8 cellular contexts compared by ENCODE assay signal in the genomic region with DNA sequence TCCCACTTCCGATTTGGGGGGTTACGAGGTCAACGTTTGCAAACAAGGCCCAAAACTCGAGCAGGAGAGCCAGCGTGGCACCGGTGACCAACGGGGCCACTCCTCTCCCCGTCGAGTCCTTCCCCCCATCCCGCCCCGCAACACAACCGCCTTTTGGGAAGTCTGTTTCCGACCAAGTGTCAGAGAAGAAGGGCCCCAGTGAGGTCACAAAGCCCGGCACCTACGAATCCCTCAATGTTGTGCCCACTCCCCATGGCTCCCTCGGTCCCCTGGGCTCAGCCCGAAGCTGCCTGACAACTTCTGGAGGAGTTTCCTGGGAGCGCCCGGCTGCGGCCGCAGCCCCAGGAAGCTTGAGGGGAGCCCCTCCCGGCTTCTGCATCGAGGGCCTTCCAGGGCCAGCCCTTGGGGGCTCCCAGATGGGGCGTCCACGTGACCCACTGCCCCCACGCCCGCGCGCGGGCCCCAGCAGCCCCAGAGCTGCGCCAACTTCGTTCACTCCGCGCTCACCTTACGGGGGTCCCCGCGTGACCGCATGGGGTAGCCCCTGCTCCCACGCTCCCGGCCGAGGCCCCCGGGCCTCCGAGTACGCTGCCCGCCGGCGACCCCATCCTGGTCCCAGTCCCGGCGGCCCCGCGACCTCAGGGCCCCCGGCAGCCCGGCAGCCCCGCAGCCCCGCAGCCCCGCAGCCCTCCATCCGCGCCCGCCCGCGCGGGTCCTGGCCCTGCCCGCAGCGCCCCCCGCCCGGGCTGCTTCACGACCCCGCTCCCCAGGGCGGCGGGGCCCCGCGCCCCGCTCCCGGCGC. TPM values are rescaled to one million over a fixed set of nuclear protein-coding genes. Genes with fewer than 3 reads are reported as not detected.
A peak's percentile ranks its signal among the peaks of the same experiment; 100 is the strongest.
DNase-seq lines count a peak whose midpoint lies in the region; ATAC-seq, FAIRE-seq and TF ChIP-seq lines count a peak whose summit lies in the region.

No MANE protein-coding gene starts in this region.

- peak overlapping the region; percentile 59 to 97 for H3K9ac ChIP-seq in K562 (ENCODE audit: insufficient read depth in 1 of 2, low read depth in 2 of 2, low read length in 2 of 2)

- CTCF ChIA-PET in CD4-positive, alpha-beta T cell (lab: Charles Lee) = interaction anchor here (0.5 kb wide), 1 partner anchor 484 kb away, joined by 3 read pairs; no protein-coding TSS in a partner anchor
- CTCF ChIA-PET in K562 (lab: Yijun Ruan, JAX; ENCODE audit: low intra/inter-chr PET ratio) = interaction anchor here (0.6 to 1.6 kb wide), 5 partner anchors 75 to 535 kb away, joined by 3 to 7 read pairs (median 3); a partner anchor contains a TSS

- H3K79me2 ChIP-seq in K562 (ENCODE audit: control insufficient read depth, insufficient read depth, low read length) = peaks cover 27% of the 10 kb centered on the region

- no peak for TF ChIP-seq RAD21 in K562 (CRISPR knock-in tag; conservative IDR thresholded peaks at IDR 0.05 in 1 of 2, IDR thresholded peaks at IDR 0.05 in 1 of 2)

- H3K4me1 Mint-ChIP-seq in CD4-positive, alpha-beta T cell (ENCODE audit: low read depth) = peaks cover 32% of the 10 kb centered on the region
- H3K4me1 Mint-ChIP-seq in stimulated activated effector memory CD8-positive, alpha-beta T cell treated with anti-CD3 and anti-CD28 coated beads, Interleukin-12 subunit alpha, Interleukin-12 subunit beta, amount 100 ng/mL, for 72 hours = peaks cover 20% of the 10 kb centered on the region

- no peak for FAIRE-seq in K562 (lab: Jason Lieb, UNC)

- DNase-seq in CD4-positive, alpha-beta T cell = peak in 1 of 10 experiments; percentile 43
- DNase-seq in M059J (ENCODE audit: low read depth) = peak; percentile 30
- DNase-seq in K562 (ENCODE audit: extremely low read depth in 1 of 4, low spot score in 3 of 4) = peak in 3 of 4 experiments; percentile 24 to 73 (median 66)
- peak; percentile 75 for DNase-seq in islet precursor cell
- DNase-seq in stimulated activated effector memory CD8-positive, alpha-beta T cell treated with anti-CD3 and anti-CD28 coated beads, Interleukin-12 subunit alpha, Interleukin-12 subunit beta, amount 100 ng/mL, for 72 hours (ENCODE audit: low spot score in 2 of 2) = peak in 1 of 2 donors; percentile 71
- DNase-seq in activated gamma-delta T cell treated with Interleukin-2 at 50 U/mL for 16 hours = no peak
- DNase-seq in NCI-H446 treated with DMSO at 0.1 percent for 48 hours (lab: John Stamatoyannopoulos, UW) = no peak

- H3K4me3 ChIP-seq in K562 = peak overlapping the region; percentile 63

- no peaks in the 10 kb centered on the region for H3K27me3 ChIP-seq in CD4-positive, alpha-beta T cell (ENCODE audit: control insufficient read depth, insufficient read depth, low read length)
- H3K27me3 ChIP-seq in K562 (ENCODE audit: control insufficient read depth in 2 of 2, insufficient read depth in 2 of 2, low read length in 2 of 2) = no peaks in the 10 kb centered on the region

- in situ Hi-C loops in K562 (cut with MboI) = no loop called here

- no peak for ATAC-seq in CD4-positive, alpha-beta T cell (ENCODE audit: poor library complexity)
- peak; percentile 8 for ATAC-seq in GM19438 (IDR thresholded peaks at IDR 0.05; ENCODE audit: low read depth, unreplicated experiment)
- peak; percentile 8 for ATAC-seq in K562
- peak; percentile 26 for ATAC-seq in stimulated activated effector memory CD8-positive, alpha-beta T cell treated with anti-CD3 and anti-CD28 coated beads, Interleukin-12 subunit alpha, Interleukin-12 subunit beta, amount 100 ng/mL, for 72 hours

- POLR2A ChIA-PET in CD4-positive, alpha-beta T cell (lab: Charles Lee) = interaction anchor here (1.5 to 1.9 kb wide), 3 partner anchors 38 to 95 kb away, joined by 4 to 7 read pairs (median 7); a partner anchor contains a TSS
- POLR2A ChIA-PET in K562 (lab: Yijun Ruan, JAX) = interaction anchor here (0.6 to 1.2 kb wide), 4 partner anchors 23 to 121 kb away, joined by 3 to 9 read pairs (median 4); a partner anchor contains a TSS

- peak overlapping the region; percentile 92 for H3K4me3 Mint-ChIP-seq in CD4-positive, alpha-beta T cell
- H3K4me3 Mint-ChIP-seq in stimulated activated effector memory CD8-positive, alpha-beta T cell treated with anti-CD3 and anti-CD28 coated beads, Interleukin-12 subunit alpha, Interleukin-12 subunit beta, amount 100 ng/mL, for 72 hours = peak overlapping the region; percentile 75

- no TSS peak for BruUV-seq in K562 (replicated peaks; lab: Mats Ljungman, UMichigan)

- H3K27ac Mint-ChIP-seq in CD4-positive, alpha-beta T cell = peak overlapping the region; percentile 53
- peak overlapping the region; percentile 70 for H3K27ac Mint-ChIP-seq in stimulated activated effector memory CD8-positive, alpha-beta T cell treated with anti-CD3 and anti-CD28 coated beads, Interleukin-12 subunit alpha, Interleukin-12 subunit beta, amount 100 ng/mL, for 72 hours

- H3K9me3 Mint-ChIP-seq in CD4-positive, alpha-beta T cell = no peaks in the 10 kb centered on the region
- no peaks in the 10 kb centered on the region for H3K9me3 Mint-ChIP-seq in stimulated activated effector memory CD8-positive, alpha-beta T cell treated with anti-CD3 and anti-CD28 coated beads, Interleukin-12 subunit alpha, Interleukin-12 subunit beta, amount 100 ng/mL, for 72 hours

- H3K36me3 Mint-ChIP-seq in CD4-positive, alpha-beta T cell (ENCODE audit: low read depth) = no peaks in the 10 kb centered on the region
- H3K36me3 Mint-ChIP-seq in stimulated activated effector memory CD8-positive, alpha-beta T cell treated with anti-CD3 and anti-CD28 coated beads, Interleukin-12 subunit alpha, Interleukin-12 subunit beta, amount 100 ng/mL, for 72 hours = no peaks in the 10 kb centered on the region

- H3K4me1 ChIP-seq in K562 (replicated peaks in 1 of 2; ENCODE audit: control insufficient read depth in 2 of 2, insufficient read depth in 2 of 2, low read length in 2 of 2) = peaks cover 6 to 44% of the 10 kb centered on the region in 2 experiments; a peak in 2 of 5 replicates

- H3K36me3 ChIP-seq in K562 (ENCODE audit: control insufficient read depth, insufficient read depth, low read length) = peaks cover 14% of the 10 kb centered on the region; the same call in 1 of the 3 replicates

- H3K4me2 ChIP-seq in K562 (ENCODE audit: insufficient read depth, low read length) = peak overlapping the region; percentile 55

- no peak for TF ChIP-seq EP300 in K562 (IDR thresholded peaks at IDR 0.05; ENCODE audit: low read length)

- WGBS in K562 (ENCODE audit: insufficient coverage, low coverage, missing lambda C conversion rate) = 5% methylated on average over 43 of the region's 75 CpGs

- no peaks in the 10 kb centered on the region for H4K20me1 ChIP-seq in K562 (replicated peaks; ENCODE audit: control insufficient read depth, insufficient read depth, low read length)

- no peaks in the 10 kb centered on the region for H3K27me3 Mint-ChIP-seq in CD4-positive, alpha-beta T cell

- no peak overlapping the region for H3K27ac ChIP-seq in CD4-positive, alpha-beta T cell (ENCODE audit: low read depth, low read length)
- peak overlapping the region; percentile 45; the same call in 2 of the 3 replicates for H3K27ac ChIP-seq in K562 (ENCODE audit: extremely low read depth, low read depth, low read length)

- no peaks in the 10 kb centered on the region for H3K9me1 ChIP-seq in K562 (ENCODE audit: control insufficient read depth, insufficient read depth, low read length)

- TF ChIP-seq POLR2A in K562 (conservative IDR thresholded peaks at IDR 0.05) = no peak

- no peak for TF ChIP-seq CTCF in CD4-positive, alpha-beta T cell (IDR thresholded peaks at IDR 0.05)
- TF ChIP-seq CTCF in K562 (IDR thresholded peaks at IDR 0.05 in 2 of 3, conservative IDR thresholded peaks at IDR 0.05 in 1 of 3; ENCODE audit: insufficient read depth in 2 of 3, low read depth in 1 of 3, low read length in 3 of 3) = 0 out of 6 replicates have a peak, but pooled peaks of 2 of the 3 experiments have one; percentile 1 to 5

- intact Hi-C loops in CD4-positive, alpha-beta T cell (cut with DNase I, micrococcal nuclease) = loop anchor here (1.0 kb wide), 3 partner anchors 95 to 348 kb away; no protein-coding TSS in a partner anchor
- intact Hi-C loops in K562 (cut with micrococcal nuclease) = loop anchor here (2.0 kb wide), 1 partner anchor 332 kb away; a partner anchor contains a TSS

- no peaks in the 10 kb centered on the region for H3K9me3 ChIP-seq in CD4-positive, alpha-beta T cell (ENCODE audit: control insufficient read depth, low read length)
- H3K9me3 ChIP-seq in K562 (replicated peaks; ENCODE audit: control insufficient read depth, insufficient read depth, low read depth, low read length) = no peaks in the 10 kb centered on the region

- H2AFZ ChIP-seq in K562 (ENCODE audit: low read depth, low read length) = peak overlapping the region; percentile 82

RNA-seq across cellular contexts. Expression of a gene that starts 1.1 kb away (rescaled TPM):
- 1 to 10 TPM; 2.9 to 3.5 TPM for total RNA-seq in CD4-positive, alpha-beta T cell
- total RNA-seq in M059J (2014; rRNA removed; shearing (Covaris generic)) = 224 and 249 TPM in 2 replicates
- 10.7 and 13.8 TPM in 2 replicates for total RNA-seq in K562 (2011; cell fraction: chromatin; rRNA removed; ENCODE audit: low replicate concordance)
- total RNA-seq in K562 (2011; cell fraction: nucleolus; rRNA removed) = 6.8 and 7.7 TPM in 2 replicates
- 12.2 and 23.9 TPM in 2 replicates for total RNA-seq in K562 (2011; cell fraction: nucleoplasm; rRNA removed)
- total RNA-seq in K562 (2014; rRNA removed) = 48.8 and 76.0 TPM in 2 replicates
- 74.3 and 75.5 TPM in 2 replicates for total RNA-seq in K562 (2014; rRNA removed; fragmentation: Illumina TruSeq; extraction: Trizol)
- 53.4 and 56.5 TPM in 2 replicates for total RNA-seq in K562 (2015; rRNA removed; fragmentation: Illumina TruSeq; extraction: Trizol)
- 57.9 and 64.7 TPM in 2 replicates for total RNA-seq in K562 (2021)
- 75.3 and 130 TPM in 2 replicates for polyA plus RNA-seq in K562 (2011; rRNA removed)
- polyA plus RNA-seq in K562 (2011; cell fraction: cytosol; rRNA removed) = 33.0 and 59.0 TPM in 2 replicates
- polyA plus RNA-seq in K562 (2011; cell fraction: nucleus; rRNA removed) = 16.3 and 26.6 TPM in 2 replicates
- 37.3 and 64.5 TPM in 2 replicates for polyA plus RNA-seq in K562 (2012)
- 86.2 and 99.9 TPM in 2 replicates for polyA plus RNA-seq in K562 (2014; fragmentation: Illumina TruSeq; extraction: Trizol)
- 10 to 100 TPM; 26.0 to 28.2 TPM for polyA plus RNA-seq in K562 (2014; fragmentation: Nextera tagmentation; extraction: Ambion mirVana)
- polyA plus RNA-seq in K562 (2014; rRNA removed) = 59.2 and 83.0 TPM in 2 replicates
- 33.6 and 45.3 TPM in 2 replicates for polyA minus RNA-seq in K562 (2011; rRNA and poly(A)+ RNA removed)
- polyA minus RNA-seq in K562 (2011; cell fraction: cytosol; rRNA and poly(A)+ RNA removed) = 13.5 and 23.6 TPM in 2 replicates
- 5.1 and 7.8 TPM in 2 replicates for polyA minus RNA-seq in K562 (2011; cell fraction: nucleus; rRNA and poly(A)+ RNA removed)

RNA-seq across cellular contexts. Expression of a gene that starts 37.3 kb away (rescaled TPM):
- total RNA-seq in CD4-positive, alpha-beta T cell = 10 to 100 TPM; 43.2 to 44.5 TPM
- 25.5 and 32.1 TPM in 2 replicates for total RNA-seq in M059J (2014; rRNA removed; shearing (Covaris generic))
- total RNA-seq in K562 (2011; cell fraction: chromatin; rRNA removed; ENCODE audit: low replicate concordance) = 43.4 and 69.0 TPM in 2 replicates
- 60.1 and 65.2 TPM in 2 replicates for total RNA-seq in K562 (2011; cell fraction: nucleolus; rRNA removed)
- total RNA-seq in K562 (2011; cell fraction: nucleoplasm; rRNA removed) = 57.9 and 58.3 TPM in 2 replicates
- total RNA-seq in K562 (2014; rRNA removed) (23.4 and 26.4 TPM in 2 replicates), K562 (2014; rRNA removed; fragmentation: Illumina TruSeq; extraction: Trizol) (32.5 and 34.7 TPM in 2 replicates), K562 (2015; rRNA removed; fragmentation: Illumina TruSeq; extraction: Trizol) (45.5 and 50.9 TPM in 2 replicates), K562 (2021) (23.1 and 24.0 TPM in 2 replicates)
- polyA plus RNA-seq in K562 (2011; rRNA removed) (15.2 and 16.7 TPM in 2 replicates), K562 (2014; fragmentation: Illumina TruSeq; extraction: Trizol) (33.3 and 37.1 TPM in 2 replicates), K562 (2014; fragmentation: Nextera tagmentation; extraction: Ambion mirVana) (10 to 100 TPM; 52.6 to 55.6 TPM), K562 (2014; rRNA removed) (29.6 and 32.3 TPM in 2 replicates)
- 23.7 and 26.5 TPM in 2 replicates for polyA plus RNA-seq in K562 (2011; cell fraction: cytosol; rRNA removed)
- polyA plus RNA-seq in K562 (2011; cell fraction: nucleus; rRNA removed) = 7.3 and 10.9 TPM in 2 replicates
- 19.2 and 25.8 TPM in 2 replicates for polyA plus RNA-seq in K562 (2012)
- polyA minus RNA-seq in K562 (2011; rRNA and poly(A)+ RNA removed) = 18.5 and 22.0 TPM in 2 replicates
- polyA minus RNA-seq in K562 (2011; cell fraction: cytosol; rRNA and poly(A)+ RNA removed) = 15.7 and 18.5 TPM in 2 replicates
- 16.8 and 24.9 TPM in 2 replicates for polyA minus RNA-seq in K562 (2011; cell fraction: nucleus; rRNA and poly(A)+ RNA removed)

RNA-seq across cellular contexts. Expression of a gene that starts 37.6 kb away (rescaled TPM):
- total RNA-seq in CD4-positive, alpha-beta T cell = 10 to 100 TPM; 80.9 to 84.5 TPM
- total RNA-seq in M059J (2014; rRNA removed; shearing (Covaris generic)) = 52.7 and 80.0 TPM in 2 replicates
- 95.6 and 362 TPM in 2 replicates for total RNA-seq in K562 (2011; cell fraction: chromatin; rRNA removed; ENCODE audit: low replicate concordance)
- total RNA-seq in K562 (2011; cell fraction: nucleolus; rRNA removed) = 57.4 and 73.7 TPM in 2 replicates
- total RNA-seq in K562 (2011; cell fraction: nucleoplasm; rRNA removed) = 121 and 152 TPM in 2 replicates
- total RNA-seq in K562 (2014; rRNA removed) (59.3 and 63.6 TPM in 2 replicates), K562 (2014; rRNA removed; fragmentation: Illumina TruSeq; extraction: Trizol) (78.6 and 87.5 TPM in 2 replicates), K562 (2015; rRNA removed; fragmentation: Illumina TruSeq; extraction: Trizol) (97.0 and 103 TPM in 2 replicates), K562 (2021) (54.5 and 60.0 TPM in 2 replicates)
- polyA plus RNA-seq in K562 (2011; rRNA removed) (53.2 and 61.1 TPM in 2 replicates), K562 (2014; fragmentation: Illumina TruSeq; extraction: Trizol) (38.5 and 45.8 TPM in 2 replicates), K562 (2014; fragmentation: Nextera tagmentation; extraction: Ambion mirVana) (10 to 100 TPM; 14.2 to 22.5 TPM), K562 (2014; rRNA removed) (50.1 and 53.3 TPM in 2 replicates)
- polyA plus RNA-seq in K562 (2011; cell fraction: cytosol; rRNA removed) = 8.5 and 16.3 TPM in 2 replicates
- polyA plus RNA-seq in K562 (2011; cell fraction: nucleus; rRNA removed) = 44.8 and 56.5 TPM in 2 replicates
- polyA plus RNA-seq in K562 (2012) = 21.3 and 22.8 TPM in 2 replicates
- polyA minus RNA-seq in K562 (2011; rRNA and poly(A)+ RNA removed) = 105 and 130 TPM in 2 replicates
- 26.8 and 38.2 TPM in 2 replicates for polyA minus RNA-seq in K562 (2011; cell fraction: cytosol; rRNA and poly(A)+ RNA removed)
- 78.4 and 135 TPM in 2 replicates for polyA minus RNA-seq in K562 (2011; cell fraction: nucleus; rRNA and poly(A)+ RNA removed)

Comparison
In these comparisons a context has a peak if more than half of its experiments do, and no peak if none do; other contexts are left out.
1. DNase-seq: peak in M059J (single experiment), K562 (3 of 4) and islet precursor cell (single experiment); none in activated gamma-delta T cell treated with Interleukin-2 at 50 U/mL for 16 hours (single experiment) and NCI-H446 treated with DMSO at 0.1 percent for 48 hours (single experiment).